Comparison of ENCODE assay signal across 32 cellular contexts in genomic region chr7:110911632-110912031, GRCh38.
"Had no signal": no experiment of that assay in that cellular context is flagged by ENCODE, and none has a peak within 500 bp of the region (broad histone marks: within the 10 kb centered on the region; RNA-seq: fewer than 3 reads in every experiment).

No MANE protein-coding gene starts in this region.

- FAIRE-seq: astrocyte, bronchial epithelial cell had no signal

- DNase-seq: activated effector memory CD4-positive, alpha-beta T cell treated with anti-CD3 and anti-CD28 coated beads, Interleukin-2, amount 50 U/mL, for 16 hours; activated effector memory CD4-positive, alpha-beta T cell treated with Interleukin-2 at 50 U/mL for 16 hours; activated gamma-delta T cell; activated gamma-delta T cell treated with Interleukin-2 at 50 U/mL for 16 hours; activated naive CD4-positive, alpha-beta T cell; activated naive CD4-positive, alpha-beta T cell treated with anti-CD3 and anti-CD28 coated beads for 36 hours; activated naive CD4-positive, alpha-beta T cell treated with anti-CD3 and anti-CD28 coated beads, Interleukin-2, amount 10 ng/mL, durations not matched to agents 7 days and 5 days; activated naive CD4-positive, alpha-beta T cell treated with anti-CD3 and anti-CD28 coated beads, Interleukin-2, amount 50 U/mL, for 16 hours; activated naive CD4-positive, alpha-beta T cell treated with Interleukin-2 at 50 U/mL for 16 hours; activated naive CD8-positive, alpha-beta T cell treated with anti-CD3 and anti-CD28 coated beads for 36 hours; activated naive CD8-positive, alpha-beta T cell treated with anti-CD3 and anti-CD28 coated beads, Interleukin-2, amount 10 ng/mL, durations not matched to agents 7 days and 5 days; activated naive CD8-positive, alpha-beta T cell treated with anti-CD3 and anti-CD28 coated beads, Interleukin-2, amount 50 U/mL, for 24 hours; activated T-cell treated with anti-CD3 and anti-CD28 coated beads, Interleukin-2, amount 50 U/mL, for 1 hour; activated T-cell treated with anti-CD3 and anti-CD28 coated beads, Interleukin-2, amount 50 U/mL, for 24 hours; activated T-cell treated with anti-CD3 and anti-CD28 coated beads, Interleukin-2, amount 50 U/mL, for 4 hours; activated T-cell treated with anti-CD3 and anti-CD28 coated beads, Interleukin-2, amount 50 U/mL, for 48 hours; activated T-cell treated with anti-CD3 and anti-CD28 coated beads, Interleukin-2, amount 50 U/mL, for 72 hours; adrenal gland; amniotic stem cell; amygdala; anterior cingulate cortex; aorta; body of pancreas; brain microvascular endothelial cell; caudate nucleus; central memory CD4-positive, alpha-beta T cell; cerebellar nuclear complex had no signal

- H3K36me3 ChIP-seq: adrenal gland, ascending aorta, brain microvascular endothelial cell, breast epithelium, cardiac muscle cell had no signal

- H3K4me3 ChIP-seq: adrenal gland, ascending aorta, body of pancreas, breast epithelium, cardiac muscle cell had no signal

- H3K9me3 ChIP-seq: adrenal gland, ascending aorta, body of pancreas, breast epithelium had no signal

- H3K27me3 ChIP-seq: adrenal gland, ascending aorta, body of pancreas, brain microvascular endothelial cell, breast epithelium, cardiac muscle cell had no signal

- H3K27ac ChIP-seq: adrenal gland, ascending aorta, body of pancreas, brain microvascular endothelial cell, breast epithelium, cardiac muscle cell had no signal
